ENCODE assay signal across 1 cellular context in genomic region chr2:26295511-26295910, GRCh38.
TF ChIP-seq lines count a peak whose summit lies in the region.

No MANE protein-coding gene starts in this region.

TF ChIP-seq in SK-N-SH, 30 proteins besides CTCF, POLR2A, EP300 and RAD21 (continued from another document):
- TF ChIP-seq, protein P1, sequence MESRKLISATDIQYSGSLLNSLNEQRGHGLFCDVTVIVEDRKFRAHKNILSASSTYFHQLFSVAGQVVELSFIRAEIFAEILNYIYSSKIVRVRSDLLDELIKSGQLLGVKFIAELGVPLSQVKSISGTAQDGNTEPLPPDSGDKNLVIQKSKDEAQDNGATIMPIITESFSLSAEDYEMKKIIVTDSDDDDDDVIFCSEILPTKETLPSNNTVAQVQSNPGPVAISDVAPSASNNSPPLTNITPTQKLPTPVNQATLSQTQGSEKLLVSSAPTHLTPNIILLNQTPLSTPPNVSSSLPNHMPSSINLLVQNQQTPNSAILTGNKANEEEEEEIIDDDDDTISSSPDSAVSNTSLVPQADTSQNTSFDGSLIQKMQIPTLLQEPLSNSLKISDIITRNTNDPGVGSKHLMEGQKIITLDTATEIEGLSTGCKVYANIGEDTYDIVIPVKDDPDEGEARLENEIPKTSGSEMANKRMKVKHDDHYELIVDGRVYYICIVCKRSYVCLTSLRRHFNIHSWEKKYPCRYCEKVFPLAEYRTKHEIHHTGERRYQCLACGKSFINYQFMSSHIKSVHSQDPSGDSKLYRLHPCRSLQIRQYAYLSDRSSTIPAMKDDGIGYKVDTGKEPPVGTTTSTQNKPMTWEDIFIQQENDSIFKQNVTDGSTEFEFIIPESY (IDR thresholded peaks at IDR 0.05; ENCODE audit: borderline replicate concordance, low read depth), result no peak
- no peak for TF ChIP-seq GATA2 (CRISPR knock-in tag; IDR thresholded peaks at IDR 0.05)
